ENCODE assay signal across 26 cellular contexts in genomic region chr6:170043150-170043819, GRCh38.
"Had no signal": no experiment of that assay in that cellular context is flagged by ENCODE, and none has a peak within 500 bp of the region (broad histone marks: within the 10 kb centered on the region; RNA-seq: fewer than 3 reads in every experiment).

No MANE protein-coding gene starts in this region.

- H3K9me3 Mint-ChIP-seq: activated B cell treated with CpG ODN at 0.5 μM for 24 hours; activated T-cell treated with anti-CD3 and anti-CD28 coated beads, Interleukin-2, amount 50 U/mL, for 24 hours; activated T-helper 17 cell treated with anti-CD3 and anti-CD28 coated beads, Interleukin-2, amount 50 U/mL, for 72 hours; nephron; stimulated activated naive CD8-positive, alpha-beta T cell treated with anti-CD3 and anti-CD28 coated beads, Interleukin-15, Interleukin-2, amounts not matched to agents 100 ng/mL and 50 ng/mL, for 24 hours had no signal

- H3K27ac ChIP-seq: adrenal gland, breast epithelium, esophagus squamous epithelium, gastroesophageal sphincter, left lung, parathyroid adenoma, thyroid gland had no signal

- ATAC-seq: activated CD4-positive, alpha-beta T cell treated with anti-CD3 and anti-CD28 coated beads for 36 hours; activated T-helper 17 cell treated with anti-CD3 and anti-CD28 coated beads, Interleukin-2, amount 50 U/mL, for 72 hours; gastroesophageal sphincter; left lung; T-helper 17 cell had no signal

- H3K4me3 ChIP-seq: adrenal gland, breast epithelium, esophagus squamous epithelium, gastroesophageal sphincter, left lung, thyroid gland had no signal

- H3K27me3 Mint-ChIP-seq: activated CD4-positive, alpha-beta T cell treated with anti-CD3 and anti-CD28 coated beads for 36 hours; activated naive CD8-positive, alpha-beta T cell had no signal

- H3K27ac Mint-ChIP-seq: activated B cell treated with CpG ODN at 0.5 μM for 24 hours; activated CD4-positive, alpha-beta T cell treated with anti-CD3 and anti-CD28 coated beads for 36 hours; activated naive CD8-positive, alpha-beta T cell; activated T-cell treated with anti-CD3 and anti-CD28 coated beads, Interleukin-2, amount 50 U/mL, for 24 hours; activated T-helper 17 cell treated with anti-CD3 and anti-CD28 coated beads, Interleukin-2, amount 50 U/mL, for 72 hours; endodermal cell; nephron; stimulated activated naive CD8-positive, alpha-beta T cell treated with anti-CD3 and anti-CD28 coated beads, Interleukin-15, Interleukin-2, amounts not matched to agents 100 ng/mL and 50 ng/mL, for 24 hours; T-helper 17 cell had no signal

- H3K27me3 ChIP-seq: adrenal gland, breast epithelium, gastroesophageal sphincter, thyroid gland had no signal

- H3K4me1 Mint-ChIP-seq: activated B cell treated with CpG ODN at 0.5 μM for 24 hours; activated CD4-positive, alpha-beta T cell treated with anti-CD3 and anti-CD28 coated beads for 36 hours; T-helper 17 cell had no signal

- H3K4me3 Mint-ChIP-seq: activated B cell treated with CpG ODN at 0.5 μM for 24 hours; activated CD4-positive, alpha-beta T cell treated with anti-CD3 and anti-CD28 coated beads for 36 hours; activated naive CD8-positive, alpha-beta T cell; activated T-cell treated with anti-CD3 and anti-CD28 coated beads, Interleukin-2, amount 50 U/mL, for 24 hours; activated T-helper 17 cell treated with anti-CD3 and anti-CD28 coated beads, Interleukin-2, amount 50 U/mL, for 72 hours; endodermal cell; nephron; stimulated activated naive CD8-positive, alpha-beta T cell treated with anti-CD3 and anti-CD28 coated beads, Interleukin-15, Interleukin-2, amounts not matched to agents 100 ng/mL and 50 ng/mL, for 24 hours; T-helper 17 cell had no signal

- H3K4me1 ChIP-seq: adrenal gland, breast epithelium, parathyroid adenoma, thyroid gland had no signal

- H3K36me3 Mint-ChIP-seq: activated naive CD8-positive, alpha-beta T cell had no signal

- H3K36me3 ChIP-seq: adrenal gland, breast epithelium, esophagus squamous epithelium, gastroesophageal sphincter, left lung, thyroid gland had no signal

- H2AFZ ChIP-seq: parathyroid adenoma had no signal

- DNase-seq: activated B cell treated with CpG ODN at 0.5 μM for 24 hours; activated CD4-positive, alpha-beta T cell treated with anti-CD3 and anti-CD28 coated beads for 36 hours; activated CD4-positive, alpha-beta T cell treated with anti-CD3 and anti-CD28 coated beads, Interleukin-2, amount 50 U/mL, for 4 hours; activated CD8-positive, alpha-beta memory T cell treated with anti-CD3 and anti-CD28 coated beads for 24 hours; activated CD8-positive, alpha-beta memory T cell treated with anti-CD3 and anti-CD28 coated beads, Interleukin-2, amount 50 U/mL, for 4 hours; activated T-cell treated with anti-CD3 and anti-CD28 coated beads, Interleukin-2, amount 50 U/mL, for 24 hours; adrenal gland; cerebellar nuclear complex; cortex of kidney; endodermal cell; esophagus squamous epithelium; left lung; midbrain; stimulated activated CD4-positive, alpha-beta T cell treated with anti-CD3 and anti-CD28 coated beads, Interleukin-12 subunit alpha, Interleukin-12 subunit beta, amount 100 ng/mL, for 4 hours; stimulated activated CD4-positive, alpha-beta T cell treated with anti-CD3 and anti-CD28 coated beads, Interleukin-4, amount 100 ng/mL, for 4 hours; substantia nigra; SW 1271; T-helper 17 cell; thyroid gland had no signal

- H3K9ac ChIP-seq: parathyroid adenoma had no signal

- H3K9me3 ChIP-seq: adrenal gland, breast epithelium, esophagus squamous epithelium, gastroesophageal sphincter, left lung, thyroid gland had no signal
